In the genomic region with DNA sequence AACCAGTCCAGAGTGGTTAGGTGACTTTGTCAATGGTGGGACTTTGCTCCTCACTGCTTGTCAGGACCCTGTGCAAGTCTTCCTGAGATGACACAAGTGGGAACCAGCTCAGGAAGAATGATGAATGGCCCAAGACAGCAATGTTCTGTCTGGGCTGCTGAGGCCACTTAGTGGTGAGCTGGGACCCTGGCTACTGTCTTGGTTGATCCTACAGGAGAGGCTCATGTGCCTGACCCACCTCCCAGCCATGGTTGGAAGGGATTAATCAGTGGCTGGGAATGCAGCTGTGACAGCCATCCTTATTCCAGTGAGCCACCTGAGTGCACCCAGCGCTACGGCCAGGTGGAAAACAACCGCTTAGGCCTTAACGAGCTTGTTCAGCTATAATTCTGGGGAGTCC, we compare ENCODE assay signal across 2 cellular contexts.
A peak's percentile ranks its signal among the peaks of the same experiment; 100 is the strongest.
TF ChIP-seq lines count a peak whose summit lies in the region.

No MANE protein-coding gene starts in this region.

TF ChIP-seq in HepG2, 621 proteins besides CTCF, POLR2A, EP300 and RAD21:
- TF ChIP-seq, protein P1, sequence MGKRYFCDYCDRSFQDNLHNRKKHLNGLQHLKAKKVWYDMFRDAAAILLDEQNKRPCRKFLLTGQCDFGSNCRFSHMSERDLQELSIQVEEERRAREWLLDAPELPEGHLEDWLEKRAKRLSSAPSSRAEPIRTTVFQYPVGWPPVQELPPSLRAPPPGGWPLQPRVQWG (CRISPR knock-in tag; IDR thresholded peaks at IDR 0.05; ENCODE audit: borderline replicate concordance, low read depth): no peak
- no peak for TF ChIP-seq ZNF3 (CRISPR knock-in tag; IDR thresholded peaks at IDR 0.05)
- TF ChIP-seq STAG1 (CRISPR knock-in tag; IDR thresholded peaks at IDR 0.05): peak; percentile 38
- no peak for TF ChIP-seq HNRNPK (IDR thresholded peaks at IDR 0.05; ENCODE audit: low read depth, low read length, poor library complexity, severe bottlenecking)
- no peak for TF ChIP-seq TCF7L2 (IDR thresholded peaks at IDR 0.05; ENCODE audit: low read depth, low read length)
- no peak for TF ChIP-seq TARDBP (CRISPR knock-in tag; IDR thresholded peaks at IDR 0.05)

TF ChIP-seq in HEK293T, 16 proteins besides CTCF, POLR2A, EP300 and RAD21 (continued from another document):
- TF ChIP-seq, protein P2, sequence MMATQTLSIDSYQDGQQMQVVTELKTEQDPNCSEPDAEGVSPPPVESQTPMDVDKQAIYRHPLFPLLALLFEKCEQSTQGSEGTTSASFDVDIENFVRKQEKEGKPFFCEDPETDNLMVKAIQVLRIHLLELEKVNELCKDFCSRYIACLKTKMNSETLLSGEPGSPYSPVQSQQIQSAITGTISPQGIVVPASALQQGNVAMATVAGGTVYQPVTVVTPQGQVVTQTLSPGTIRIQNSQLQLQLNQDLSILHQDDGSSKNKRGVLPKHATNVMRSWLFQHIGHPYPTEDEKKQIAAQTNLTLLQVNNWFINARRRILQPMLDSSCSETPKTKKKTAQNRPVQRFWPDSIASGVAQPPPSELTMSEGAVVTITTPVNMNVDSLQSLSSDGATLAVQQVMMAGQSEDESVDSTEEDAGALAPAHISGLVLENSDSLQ (IDR thresholded peaks at IDR 0.05): no peak
- TF ChIP-seq ELF4 (IDR thresholded peaks at IDR 0.05): no peak
- no peak for TF ChIP-seq BHLHE40 (IDR thresholded peaks at IDR 0.05; ENCODE audit: borderline replicate concordance)
- no peak for TF ChIP-seq SUZ12 (IDR thresholded peaks at IDR 0.05)
- no peak for TF ChIP-seq FOXM1 (IDR thresholded peaks at IDR 0.05; ENCODE audit: borderline replicate concordance)
- no peak for TF ChIP-seq ZNF384 (IDR thresholded peaks at IDR 0.05)
- TF ChIP-seq SP1 (IDR thresholded peaks at IDR 0.05): no peak
- no peak for TF ChIP-seq LEF1 (IDR thresholded peaks at IDR 0.05; ENCODE audit: borderline replicate concordance)
- no peak for TF ChIP-seq HDGF (IDR thresholded peaks at IDR 0.05; ENCODE audit: borderline replicate concordance)
- TF ChIP-seq CTBP1 (IDR thresholded peaks at IDR 0.05; ENCODE audit: borderline replicate concordance): no peak
- no peak for TF ChIP-seq L3MBTL2 (conservative IDR thresholded peaks at IDR 0.05)
- TF ChIP-seq ARNT (IDR thresholded peaks at IDR 0.05): no peak
- no peak for TF ChIP-seq FOXA1 (IDR thresholded peaks at IDR 0.05)
- no peak for TF ChIP-seq NFRKB (IDR thresholded peaks at IDR 0.05)
- TF ChIP-seq FOXK2 (IDR thresholded peaks at IDR 0.05): no peak
